In the genomic region with DNA sequence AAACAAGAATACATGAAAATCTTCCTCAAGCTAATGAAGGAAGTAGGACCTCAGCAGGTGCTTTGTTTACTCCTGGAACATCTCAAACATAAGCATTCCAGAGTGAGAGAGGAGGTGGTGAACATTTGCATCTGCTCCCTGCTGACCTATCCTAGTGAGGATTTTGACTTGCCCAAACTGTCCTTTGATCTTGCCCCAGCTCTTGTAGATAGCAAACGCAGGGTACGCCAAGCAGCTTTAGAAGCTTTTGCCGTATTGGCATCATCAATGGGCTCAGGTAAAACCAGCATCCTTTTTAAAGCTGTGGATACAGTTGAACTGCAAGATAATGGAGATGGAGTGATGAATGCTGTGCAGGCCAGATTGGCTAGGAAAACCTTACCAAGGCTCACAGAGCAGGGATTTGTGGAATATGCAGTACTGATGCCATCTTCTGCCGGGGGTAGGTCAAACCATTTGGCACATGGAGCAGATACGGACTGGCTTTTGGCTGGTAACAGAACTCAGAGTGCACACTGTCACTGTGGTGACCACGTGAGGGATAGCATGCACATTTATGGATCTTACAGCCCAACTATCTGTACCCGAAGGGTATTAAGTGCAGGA, we compare ENCODE assay signal across 8 cellular contexts. TPM values are rescaled to one million over a fixed set of nuclear protein-coding genes. Genes with fewer than 3 reads are reported as not detected.
DNase-seq lines count a peak whose midpoint lies in the region; FAIRE-seq and TF ChIP-seq lines count a peak whose summit lies in the region.

No MANE protein-coding gene starts in this region.

- H3K9me3 ChIP-seq in colonic mucosa (no peaks in the 10 kb centered on the region), mucosa of rectum (ENCODE audit: control insufficient read depth in 2 of 2, low read length in 2 of 2) (no peaks in the 10 kb centered on the region)

- intact Hi-C loops in colonic mucosa (cut with DNase I) = loop anchor here (5.0 kb wide), 3 partner anchors 67 to 173 kb away; partner anchors contain the start of genes FANCM and PRPF39

- H3K4me3 ChIP-seq in KMS-11 (IDR thresholded peaks at IDR 0.05; ENCODE audit: insufficient read depth, low read depth, low read length) (no peak overlapping the region), colonic mucosa (peak overlapping the region; percentile 63), mucosa of rectum (ENCODE audit: low read length in 2 of 2) (peak overlapping the region; percentile 95 to 100)

- H4K20me1 ChIP-seq in KMS-11 (ENCODE audit: insufficient read depth) = no peaks in the 10 kb centered on the region

- DNase-seq in D721Med (ENCODE audit: insufficient read length, low spot score) = no peak
- peak; percentile 28 for DNase-seq in colonic mucosa
- DNase-seq in central memory CD4-positive, alpha-beta T cell = no peak
- DNase-seq in epidermal melanocyte (ENCODE audit: insufficient read length, low spot score) = no peak
- no peak for DNase-seq in NCI-H226
- DNase-seq in AML-193 (lab: John Stamatoyannopoulos, UW) = no peak

- peak overlapping the region; percentile 22; the same call in 1 of the 2 replicates for H2AFZ ChIP-seq in KMS-11 (ENCODE audit: low read depth)

- H3K9ac ChIP-seq in KMS-11 (peak overlapping the region; percentile 65; the same call in 1 of the 2 replicates), colonic mucosa (ENCODE audit: low read depth in 2 of 2, low read length in 2 of 2) (peak overlapping the region in 1 of 2 donors; percentile 99), mucosa of rectum (ENCODE audit: low read depth in 1 of 2, low read length in 2 of 2) (peak overlapping the region; percentile 27 to 30)

- no peaks in the 10 kb centered on the region for H3K27me3 ChIP-seq in KMS-11 (ENCODE audit: insufficient read depth, low read depth)
- no peaks in the 10 kb centered on the region for H3K27me3 ChIP-seq in colonic mucosa
- H3K27me3 ChIP-seq in mucosa of rectum (ENCODE audit: control insufficient read depth in 2 of 2, insufficient read depth in 2 of 2, low read length in 2 of 2) = no peaks in the 10 kb centered on the region

- H3K4me1 ChIP-seq in KMS-11 (ENCODE audit: low read depth, poor library complexity, severe bottlenecking) = peaks cover 32% of the 10 kb centered on the region
- H3K4me1 ChIP-seq in colonic mucosa = peaks cover 29% of the 10 kb centered on the region
- H3K4me1 ChIP-seq in mucosa of rectum (ENCODE audit: control insufficient read depth in 2 of 2, insufficient read depth in 2 of 2, low read length in 2 of 2) = peaks cover 16 to 25% of the 10 kb centered on the region in 2 donors

- H3K4me2 ChIP-seq in KMS-11 = peak overlapping the region; percentile 92

- TF ChIP-seq CTCF in D721Med (IDR thresholded peaks at IDR 0.05; ENCODE audit: insufficient read depth, missing control alignments) (peak; percentile 8), KMS-11 (conservative IDR thresholded peaks at IDR 0.05; ENCODE audit: low read depth, low read length) (no peak), colonic mucosa (IDR thresholded peaks at IDR 0.05) (no peak)

- peaks cover 72% of the 10 kb centered on the region for H3K79me2 ChIP-seq in KMS-11 (ENCODE audit: insufficient read depth, low read depth)

- no peak for FAIRE-seq in D721Med (lab: Jason Lieb, UNC)

- H3K36me3 ChIP-seq in KMS-11 (ENCODE audit: insufficient read depth) (no peaks in the 10 kb centered on the region), colonic mucosa (no peaks in the 10 kb centered on the region), mucosa of rectum (ENCODE audit: control insufficient read depth in 2 of 2, insufficient read depth in 2 of 2, low read length in 2 of 2) (peaks cover 0 to 3% of the 10 kb centered on the region in 2 donors)

- peak overlapping the region; percentile 76; the same call in 1 of the 2 replicates for H3K27ac ChIP-seq in KMS-11
- no peak overlapping the region for H3K27ac ChIP-seq in colonic mucosa
- H3K27ac ChIP-seq in mucosa of rectum (ENCODE audit: low read depth in 2 of 2, low read length in 2 of 2) = no peak overlapping the region

RNA-seq across cellular contexts. Expression of gene TOGARAM1, which starts 1.9 kb away (rescaled TPM):
- total RNA-seq in colonic mucosa = 10 to 100 TPM in 1 of 2 donors, 1 to 10 TPM in 1; 8.8 to 10.7 TPM

RNA-seq across cellular contexts. Expression of gene KLHL28, which starts 2.1 kb away (rescaled TPM):
- 10 to 100 TPM; 10.5 to 18.6 TPM for total RNA-seq in colonic mucosa
